In the genomic region with DNA sequence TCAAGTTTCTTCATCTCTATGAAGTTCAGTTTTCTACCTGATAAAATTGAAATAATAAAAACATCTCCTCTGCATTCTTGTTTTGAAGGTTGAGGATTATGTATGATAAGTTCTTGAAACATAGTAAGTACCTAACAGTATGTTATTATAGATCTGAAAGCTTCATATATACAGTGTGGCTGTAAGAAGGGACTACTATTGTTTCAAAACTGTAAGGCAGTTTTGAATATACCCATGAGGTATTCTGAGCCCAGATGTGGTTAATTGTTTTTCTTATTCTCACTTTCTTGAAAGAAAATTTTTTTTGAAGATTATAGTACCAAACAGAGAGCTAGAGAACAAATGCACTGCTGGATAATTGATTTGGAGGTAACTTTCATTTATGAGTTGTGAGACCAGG, we compare ENCODE assay signal across 23 cellular contexts.
"Had no signal": no experiment of that assay in that cellular context is flagged by ENCODE, and none has a peak within 500 bp of the region (broad histone marks: within the 10 kb centered on the region; RNA-seq: fewer than 3 reads in every experiment).

No MANE protein-coding gene starts in this region.

- H3K4me3 ChIP-seq: MG63, SJSA1, SK-N-MC had no signal

- H3K36me3 ChIP-seq: MG63, SJSA1 had no signal

- DNase-seq: IMR-90, Karpas-422, KG1, MG63, NCI-H1092, NCI-H1105 treated with DMSO at 0.1 percent for 48 hours, NCI-H1417 treated with DMSO at 0.1 percent for 48 hours, NCI-H146, NCI-H1694 treated with DMSO at 0.1 percent for 48 hours, NCI-H1930, NCI-H2081, NCI-H2107, NCI-H2227 treated with DMSO at 0.1 percent for 48 hours, NCI-H524, NCI-H526 treated with DMSO at 0.1 percent for 48 hours, NCI-H748 treated with DMSO at 0.1 percent for 48 hours, Right ventricle myocardium superior, RPMI8226, SIG-M5 had no signal

- H3K27me3 ChIP-seq: MG63, SJSA1 had no signal

- FAIRE-seq: HepG2, RCC 7860 had no signal

- H3K27ac ChIP-seq: SJSA1, SK-N-MC had no signal

- ATAC-seq: HepG2 had no signal

- H3K9me3 ChIP-seq: MG63, SJSA1 had no signal
